ENCODE assay signal across 1 cellular context in the genomic region with DNA sequence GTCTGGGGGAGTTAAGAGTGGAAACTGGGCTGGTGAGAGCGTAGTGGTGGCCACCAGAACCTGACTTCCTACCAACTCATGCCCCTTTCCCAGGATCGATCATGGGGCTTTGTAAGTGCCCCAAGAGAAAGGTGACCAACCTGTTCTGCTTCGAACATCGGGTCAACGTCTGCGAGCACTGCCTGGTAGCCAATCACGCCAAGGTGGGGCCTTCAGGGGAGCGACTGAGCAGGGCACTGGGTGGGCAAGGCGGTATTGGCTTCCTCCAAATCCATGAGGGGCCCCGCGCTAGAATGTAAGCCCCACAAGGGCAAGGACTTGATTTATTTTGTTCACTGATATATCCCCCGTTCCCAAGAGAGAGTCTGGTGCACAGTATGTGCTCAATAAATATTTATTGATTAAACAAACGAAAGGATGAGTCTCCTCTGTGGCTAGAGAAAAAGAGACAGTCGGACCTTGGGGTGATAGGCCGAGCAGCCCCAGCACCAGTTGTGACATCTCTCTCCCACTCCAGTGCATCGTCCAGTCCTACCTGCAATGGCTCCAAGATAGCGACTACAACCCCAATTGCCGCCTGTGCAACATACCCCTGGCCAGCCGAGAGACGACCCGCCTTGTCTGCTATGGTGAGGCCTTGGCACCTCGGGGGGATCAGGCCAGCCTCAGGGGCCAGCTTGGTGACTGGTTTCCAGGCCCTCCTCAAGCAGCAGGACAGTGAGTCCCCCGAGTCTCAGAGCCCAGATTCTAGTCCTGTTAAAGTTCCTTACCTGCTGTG.
TF ChIP-seq lines count a peak whose summit lies in the region.

No MANE protein-coding gene starts in this region.

TF ChIP-seq in IMR-90, 13 proteins besides CTCF, POLR2A, EP300 and RAD21:
- TF ChIP-seq BHLHE40 (IDR thresholded peaks at IDR 0.05; ENCODE audit: low read depth, low read length): no peak
- TF ChIP-seq MAFK (IDR thresholded peaks at IDR 0.05; ENCODE audit: low read depth, low read length): no peak
